In the genomic region with DNA sequence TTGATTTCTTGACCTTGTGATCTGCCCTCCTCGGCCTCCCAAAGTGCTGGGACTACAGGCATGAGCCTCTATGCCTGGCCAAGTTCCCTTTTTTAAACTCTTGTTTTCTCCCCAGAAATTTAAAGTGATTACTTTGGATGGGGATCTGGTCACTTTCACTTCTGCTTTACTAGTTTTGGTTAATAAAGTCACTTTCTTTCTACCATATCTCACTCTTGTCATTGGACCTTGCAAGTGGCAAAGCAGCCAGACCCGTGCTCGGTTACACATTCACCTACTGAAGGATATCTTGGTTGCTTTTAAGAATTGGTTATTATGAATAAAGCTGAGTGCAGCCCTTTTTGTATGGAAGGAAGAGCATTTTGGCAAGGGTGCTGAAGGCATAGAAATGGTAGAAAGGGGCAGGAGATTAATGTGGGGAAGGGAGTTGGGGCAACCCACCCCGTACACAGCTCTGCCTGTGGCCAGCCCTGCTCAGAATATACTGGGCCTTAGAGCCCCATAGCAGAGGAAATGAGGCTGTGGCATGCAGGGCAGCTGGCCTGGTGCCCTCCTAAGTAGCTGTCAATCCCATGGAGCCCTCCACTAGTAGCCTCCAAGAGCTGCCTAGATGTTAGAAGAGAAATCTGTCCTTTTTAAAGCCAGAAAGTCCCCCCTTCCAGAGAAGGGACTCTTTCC, we compare ENCODE assay signal across 10 cellular contexts. TPM values are rescaled to one million over a fixed set of nuclear protein-coding genes. Genes with fewer than 3 reads are reported as not detected.
DNase-seq lines count a peak whose midpoint lies in the region; ATAC-seq and TF ChIP-seq lines count a peak whose summit lies in the region.
"Had no signal": no experiment of that assay in that cellular context is flagged by ENCODE, and none has a peak within 500 bp of the region (broad histone marks: within the 10 kb centered on the region; RNA-seq: fewer than 3 reads in every experiment).

No MANE protein-coding gene starts in this region.

- TF ChIP-seq CTCF in natural killer cell (IDR thresholded peaks at IDR 0.05) = no peak
- no peak for TF ChIP-seq CTCF in CD4-positive, alpha-beta T cell (IDR thresholded peaks at IDR 0.05)
- TF ChIP-seq CTCF in body of pancreas (IDR thresholded peaks at IDR 0.05) = no peak

- no peak for TF ChIP-seq POLR2A in body of pancreas (IDR thresholded peaks at IDR 0.05)

- 42 to 48% methylated on average over 4 of the region's 4 CpGs for WGBS in body of pancreas, 2 donors

- DNase-seq in activated CD4-positive, alpha-beta T cell treated with anti-CD3 and anti-CD28 coated beads, Interleukin-2, amount 10 ng/mL, durations not matched to agents 24 days and 14 days = no peak
- no peak for DNase-seq in activated CD4-positive, alpha-beta T cell treated with anti-CD3 and anti-CD28 coated beads, Interleukin-2, amount 50 U/mL, for 48 hours
- DNase-seq in natural killer cell (no peak), NCI-H2081 (lab: John Stamatoyannopoulos, UW) (no peak), body of pancreas (no peak)
- no peak for DNase-seq in CD4-positive, alpha-beta T cell

- peaks cover 10% of the 10 kb centered on the region for H3K9me3 Mint-ChIP-seq in activated CD4-positive, alpha-beta T cell treated with anti-CD3 and anti-CD28 coated beads, Interleukin-2, amount 10 ng/mL, durations not matched to agents 24 days and 14 days
- H3K9me3 Mint-ChIP-seq in natural killer cell = peaks cover 0 to 2% of the 10 kb centered on the region in 2 donors
- H3K9me3 Mint-ChIP-seq in CD4-positive, alpha-beta T cell = peaks cover 2% of the 10 kb centered on the region

- H3K27me3 ChIP-seq in CD4-positive, alpha-beta T cell (ENCODE audit: control insufficient read depth, insufficient read depth, low read length) = no peaks in the 10 kb centered on the region
- no peaks in the 10 kb centered on the region for H3K27me3 ChIP-seq in body of pancreas
- H3K27me3 ChIP-seq: adrenal gland had no signal

- no peak overlapping the region for H3K4me3 Mint-ChIP-seq in activated CD4-positive, alpha-beta T cell treated with anti-CD3 and anti-CD28 coated beads, Interleukin-2, amount 10 ng/mL, durations not matched to agents 24 days and 14 days
- H3K4me3 Mint-ChIP-seq in natural killer cell = peak overlapping the region; percentile 61
- H3K4me3 Mint-ChIP-seq in CD4-positive, alpha-beta T cell = no peak overlapping the region

- H3K9me3 ChIP-seq in CD4-positive, alpha-beta T cell (ENCODE audit: control insufficient read depth, low read length) = no peaks in the 10 kb centered on the region
- H3K9me3 ChIP-seq in body of pancreas = no peaks in the 10 kb centered on the region
- H3K9me3 ChIP-seq: adrenal gland had no signal

- peaks cover 16% of the 10 kb centered on the region for H3K4me1 ChIP-seq in body of pancreas
- H3K4me1 ChIP-seq: adrenal gland had no signal

- no peaks in the 10 kb centered on the region for H3K27me3 Mint-ChIP-seq in activated CD4-positive, alpha-beta T cell treated with anti-CD3 and anti-CD28 coated beads, Interleukin-2, amount 10 ng/mL, durations not matched to agents 24 days and 14 days
- no peaks in the 10 kb centered on the region for H3K27me3 Mint-ChIP-seq in natural killer cell (ENCODE audit: low read depth in 2 of 2)
- no peaks in the 10 kb centered on the region for H3K27me3 Mint-ChIP-seq in CD4-positive, alpha-beta T cell

- no peak overlapping the region for H3K27ac ChIP-seq in CD4-positive, alpha-beta T cell (ENCODE audit: low read depth, low read length)
- H3K27ac ChIP-seq in body of pancreas = no peak overlapping the region
- H3K27ac ChIP-seq: adrenal gland, SK-N-MC had no signal

- H3K4me3 ChIP-seq in body of pancreas = no peak overlapping the region
- H3K4me3 ChIP-seq: adrenal gland, SK-N-MC had no signal

- intact Hi-C loops in activated CD4-positive, alpha-beta T cell treated with anti-CD3 and anti-CD28 coated beads, Interleukin-2, amount 10 ng/mL, durations not matched to agents 24 days and 14 days (cut with micrococcal nuclease) = no loop called here
- intact Hi-C loops in natural killer cell (cut with micrococcal nuclease) = no loop called here
- intact Hi-C loops in CD4-positive, alpha-beta T cell (cut with DNase I, micrococcal nuclease) = no loop called here
- intact Hi-C loops in body of pancreas (cut with DNase I) = no loop called here

- H3K36me3 ChIP-seq in body of pancreas (replicated peaks in 1 of 2; ENCODE audit: insufficient read depth in 1 of 2, low read depth in 2 of 2) = no peaks in the 10 kb centered on the region
- H3K36me3 ChIP-seq: adrenal gland had no signal

- peak; percentile 93 for ATAC-seq in HG02588 (IDR thresholded peaks at IDR 0.05; ENCODE audit: unreplicated experiment)
- peak; percentile 95 for ATAC-seq in HG03571 (IDR thresholded peaks at IDR 0.05; ENCODE audit: unreplicated experiment)
- peak in 2 of 3 donors; percentile 28 to 36 for ATAC-seq in natural killer cell
- no peak for ATAC-seq in CD4-positive, alpha-beta T cell (ENCODE audit: poor library complexity)
- ATAC-seq in body of pancreas = no peak

- peaks cover 55% of the 10 kb centered on the region for H3K4me1 Mint-ChIP-seq in activated CD4-positive, alpha-beta T cell treated with anti-CD3 and anti-CD28 coated beads, Interleukin-2, amount 10 ng/mL, durations not matched to agents 24 days and 14 days
- H3K4me1 Mint-ChIP-seq in natural killer cell = peaks cover 68 to 73% of the 10 kb centered on the region in 2 donors
- H3K4me1 Mint-ChIP-seq in CD4-positive, alpha-beta T cell (ENCODE audit: low read depth) = peaks cover 61% of the 10 kb centered on the region

- peak overlapping the region; percentile 29 for H3K27ac Mint-ChIP-seq in activated CD4-positive, alpha-beta T cell treated with anti-CD3 and anti-CD28 coated beads, Interleukin-2, amount 10 ng/mL, durations not matched to agents 24 days and 14 days
- H3K27ac Mint-ChIP-seq in natural killer cell = peak overlapping the region; percentile 15 to 61
- no peak overlapping the region for H3K27ac Mint-ChIP-seq in CD4-positive, alpha-beta T cell

- CTCF ChIA-PET in CD4-positive, alpha-beta T cell (lab: Charles Lee) = interaction anchor here (0.7 to 1.7 kb wide), 3 partner anchors 16 to 30 kb away, joined by 3 to 4 read pairs (median 3); no protein-coding TSS in a partner anchor

- POLR2A ChIA-PET in CD4-positive, alpha-beta T cell (lab: Charles Lee) = interaction anchor here (0.8 to 2.0 kb wide), 6 partner anchors 8 to 265 kb away, joined by 3 to 6 read pairs (median 3); a partner anchor contains a TSS

- peaks cover 24% of the 10 kb centered on the region for H3K36me3 Mint-ChIP-seq in activated CD4-positive, alpha-beta T cell treated with anti-CD3 and anti-CD28 coated beads, Interleukin-2, amount 10 ng/mL, durations not matched to agents 24 days and 14 days (ENCODE audit: low read depth)
- no peaks in the 10 kb centered on the region for H3K36me3 Mint-ChIP-seq in natural killer cell
- no peaks in the 10 kb centered on the region for H3K36me3 Mint-ChIP-seq in CD4-positive, alpha-beta T cell (ENCODE audit: low read depth)

RNA-seq across cellular contexts. Expression of a gene that starts 40.7 kb away (rescaled TPM):
- total RNA-seq in activated CD4-positive, alpha-beta T cell treated with anti-CD3 and anti-CD28 coated beads, Interleukin-2, amount 10 ng/mL, durations not matched to agents 24 days and 14 days = 500 and 501 TPM in 2 replicates
- total RNA-seq in natural killer cell (10 to 100 TPM; 30.4 to 93.4 (median 60.8) TPM), body of pancreas (1 to 10 TPM in 1 of 2 donors, not detected in 1; 2.1 TPM)
- total RNA-seq in CD4-positive, alpha-beta T cell = 100 to 1,000 TPM; 150 to 151 TPM

Comparison
In these comparisons a context has a peak if more than half of its experiments do, and no peak if none do; other contexts are left out.
1. ATAC-seq: peak in HG02588 (single experiment), HG03571 (single experiment) and natural killer cell (2 of 3); none in CD4-positive, alpha-beta T cell (single experiment) and body of pancreas (single experiment).
2. RNA of a gene that starts 40.7 kb away (total RNA-seq): 500 to 501 TPM in activated CD4-positive, alpha-beta T cell treated with anti-CD3 and anti-CD28 coated beads, Interleukin-2, amount 10 ng/mL, durations not matched to agents 24 days and 14 days, 150 to 151 TPM in CD4-positive, alpha-beta T cell and 30.4 to 93.4 TPM in natural killer cell; 2.1 TPM in body of pancreas; every median in the first group is over 10 times any median in the second.